In genomic region chr15:60121845-60122244, GRCh38 we compare ENCODE assay signal across 18 cellular contexts.
DNase-seq lines count a peak whose midpoint lies in the region; ATAC-seq, FAIRE-seq and TF ChIP-seq lines count a peak whose summit lies in the region.
"Had no signal": no experiment of that assay in that cellular context is flagged by ENCODE, and none has a peak within 500 bp of the region (broad histone marks: within the 10 kb centered on the region; RNA-seq: fewer than 3 reads in every experiment).

No MANE protein-coding gene starts in this region.

- no peak for TF ChIP-seq CTCF in H1 (IDR thresholded peaks at IDR 0.05; ENCODE audit: control extremely low read depth in 1 of 3, insufficient read depth in 1 of 3, low read depth in 1 of 3, low read length in 3 of 3)
- TF ChIP-seq CTCF in glutamatergic neuron (IDR thresholded peaks at IDR 0.05; ENCODE audit: partially characterized antibody, unreplicated experiment), result no peak

- no peaks in the 10 kb centered on the region for H4K20me1 ChIP-seq in H1 (replicated peaks in 1 of 2; ENCODE audit: control insufficient read depth in 1 of 2, insufficient read depth in 2 of 2, low read length in 2 of 2)
- H4K20me1 ChIP-seq: BLaER1 treated with 17β-estradiol and CSF1 and Interleukin-3, amounts not matched to agents 10 nM and 100 nM had no signal

- no peak overlapping the region for H3K23ac ChIP-seq in H1 (ENCODE audit: insufficient read length)

- 91% methylated on average over 4 of the region's 4 CpGs; no CpG with 5 or more reads in 1 of the 2 experiments for WGBS in H1 (ENCODE audit: extremely low coverage in 1 of 2, insufficient coverage in 1 of 2, insufficient read length in 1 of 2, insufficient replicate concordance in 2 of 2, low coverage in 1 of 2, low lambda C conversion rate in 2 of 2, missing lambda C conversion rate in 1 of 2), 2 experiments

- POLR2A ChIA-PET in H1 (lab: Charles Lee; ENCODE audit: partially characterized antibody), result no interaction called here

- no peak overlapping the region for H2AFZ ChIP-seq in H1 (ENCODE audit: low read length)
- H2AFZ ChIP-seq: hepatocyte had no signal

- 0 out of 2 replicates have a peak overlapping the region, but pooled peaks have one; percentile 22 for H2BK12ac ChIP-seq in H1 (ENCODE audit: low read depth, low read length)

- no peak overlapping the region for H3K56ac ChIP-seq in H1 (replicated peaks; ENCODE audit: insufficient read length, low read depth, low read length)

- no peak overlapping the region for H3K4me3 ChIP-seq in H1 (ENCODE audit: extremely low read depth in 1 of 4, insufficient read depth in 2 of 4, low read depth in 3 of 4, low read length in 4 of 4)
- H3K4me3 ChIP-seq: BLaER1 treated with 17β-estradiol and CSF1 and Interleukin-3, amounts not matched to agents 10 nM and 100 nM; hepatocyte; MG63; prostate gland; SJSA1 had no signal

- no peak overlapping the region for H2BK20ac ChIP-seq in H1 (ENCODE audit: low read length)

- H3K4me1 ChIP-seq in H1 (replicated peaks in 1 of 4; ENCODE audit: control insufficient read depth in 3 of 4, insufficient read depth in 4 of 4, low read length in 3 of 4), result peaks cover 6 to 34% (median 23%) of the 10 kb centered on the region in 4 experiments
- H3K4me1 ChIP-seq: prostate gland had no signal

- no peak overlapping the region; a peak in 1 of 4 replicates for H3K4me2 ChIP-seq in H1 (ENCODE audit: insufficient read depth in 1 of 2, low read depth in 2 of 2, low read length in 2 of 2)
- H3K4me2 ChIP-seq: BLaER1 treated with 17β-estradiol and CSF1 and Interleukin-3, amounts not matched to agents 10 nM and 100 nM; hepatocyte had no signal

- no peaks in the 10 kb centered on the region for H3K36me3 ChIP-seq in H1 (ENCODE audit: control insufficient read depth in 2 of 4, insufficient read depth in 4 of 4, low read length in 3 of 4)
- H3K36me3 ChIP-seq: BLaER1 treated with 17β-estradiol and CSF1 and Interleukin-3, amounts not matched to agents 10 nM and 100 nM; MG63; prostate gland; SJSA1 had no signal

- no peak overlapping the region for H3K9ac ChIP-seq in H1 (replicated peaks in 1 of 4; ENCODE audit: extremely low read depth in 1 of 4, low read depth in 3 of 4, low read length in 3 of 4)
- H3K9ac ChIP-seq: BLaER1 treated with 17β-estradiol and CSF1 and Interleukin-3, amounts not matched to agents 10 nM and 100 nM had no signal

- DNase-seq in GM12892 (ENCODE audit: insufficient read length) (no peak), H1 (ENCODE audit: low read depth in 1 of 2, low spot score in 2 of 2) (no peak), NCI-H226 (no peak), glutamatergic neuron (no peak), urothelium cell line (ENCODE audit: low spot score) (no peak)
- DNase-seq: DMS79 treated with DMSO at 0.1 percent for 48 hours; MG63; naive thymus-derived CD4-positive, alpha-beta T cell; NK-92 treated with Interleukin-12 subunit alpha and Interleukin-12 subunit beta, amount 100 ng/mL, for 24 hours had no signal

- no peak for TF ChIP-seq EP300 in H1 (IDR thresholded peaks at IDR 0.05; ENCODE audit: borderline replicate concordance in 1 of 2, low read depth in 2 of 2, low read length in 2 of 2)

- no peak for TF ChIP-seq RAD21 in H1 (IDR thresholded peaks at IDR 0.05 in 1 of 2, conservative IDR thresholded peaks at IDR 0.05 in 1 of 2; ENCODE audit: low read depth in 2 of 2, low read length in 2 of 2)

- no peak overlapping the region for H3K27ac ChIP-seq in H1 (ENCODE audit: low read depth, low read length)
- H3K27ac ChIP-seq: BLaER1 treated with 17β-estradiol and CSF1 and Interleukin-3, amounts not matched to agents 10 nM and 100 nM; hepatocyte; prostate gland; SJSA1 had no signal

- H4K91ac ChIP-seq in H1 (replicated peaks; ENCODE audit: insufficient read length, low read length), result no peak overlapping the region

- FAIRE-seq in GM12892 (lab: Jason Lieb, UNC) (peak; percentile 76), H1 (lab: Jason Lieb, UNC) (no peak), urothelium cell line (lab: Jason Lieb, UNC) (no peak)
- FAIRE-seq: astrocyte had no signal

- CTCF ChIA-PET in H1 (lab: Charles Lee; ENCODE audit: partially characterized antibody), result interaction anchor here (2.4 kb wide), 1 partner anchor 13 kb away, joined by 15 read pairs; no protein-coding TSS in a partner anchor

- no peak overlapping the region for H3K14ac ChIP-seq in H1 (ENCODE audit: insufficient read length)

- H4K8ac ChIP-seq in H1 (ENCODE audit: extremely low read depth, insufficient read depth, low read length), result no peak overlapping the region

- no peak for TF ChIP-seq POLR2A in GM12892 (IDR thresholded peaks at IDR 0.05; ENCODE audit: low read depth, low read length)
- no peak for TF ChIP-seq POLR2A in H1 (IDR thresholded peaks at IDR 0.05; ENCODE audit: control extremely low read depth in 1 of 2, low read depth in 2 of 2, low read length in 2 of 2)

- peaks cover 6% of the 10 kb centered on the region; the same call in 1 of the 2 replicates for H3K23me2 ChIP-seq in H1 (ENCODE audit: low read depth, low read length)

- H3K4me1 Mint-ChIP-seq in glutamatergic neuron (ENCODE audit: low read depth, unreplicated experiment), result peaks cover 8% of the 10 kb centered on the region

- no peak overlapping the region for H2BK120ac ChIP-seq in H1 (replicated peaks; ENCODE audit: low read depth, low read length)

- H3K79me1 ChIP-seq in H1 (ENCODE audit: low read depth, low read length), result no peaks in the 10 kb centered on the region

- no peak overlapping the region for H2BK5ac ChIP-seq in H1 (ENCODE audit: low read depth, low read length)

- ATAC-seq in GM18909 (IDR thresholded peaks at IDR 0.05; ENCODE audit: poor library complexity, unreplicated experiment), result peak; percentile 65
- peak; percentile 70 for ATAC-seq in HG03025 (IDR thresholded peaks at IDR 0.05; ENCODE audit: low FRiP score, unreplicated experiment)
- ATAC-seq: HCT116; naive thymus-derived CD4-positive, alpha-beta T cell had no signal

- no peak overlapping the region for H4K5ac ChIP-seq in H1 (ENCODE audit: insufficient read length, low read depth, low read length)

- H3K4ac ChIP-seq in H1 (replicated peaks; ENCODE audit: insufficient read length, low read depth, low read length), result no peak overlapping the region

- no peaks in the 10 kb centered on the region for H3K9me3 ChIP-seq in H1 (ENCODE audit: insufficient read depth in 2 of 2, low read depth in 1 of 2, low read length in 1 of 2)
- H3K9me3 ChIP-seq: BLaER1 treated with 17β-estradiol and CSF1 and Interleukin-3, amounts not matched to agents 10 nM and 100 nM; MG63; prostate gland; SJSA1 had no signal

- no peaks in the 10 kb centered on the region for H3K79me2 ChIP-seq in H1 (ENCODE audit: control insufficient read depth in 1 of 2, insufficient read depth in 2 of 2, low read length in 2 of 2)
- H3K79me2 ChIP-seq: hepatocyte had no signal

- no peak overlapping the region; the same call in 1 of the 2 replicates for H2AK5ac ChIP-seq in H1 (ENCODE audit: low read depth, low read length)

- H3K9me3 Mint-ChIP-seq in glutamatergic neuron (ENCODE audit: unreplicated experiment), result no peaks in the 10 kb centered on the region
- H3K9me3 Mint-ChIP-seq: dendritic cell treated with granulocyte-macrophage colony-stimulating factor and Interleukin-4, amounts not matched to agents 40 ng/mL and 50 ng/mL, for 4 days; naive thymus-derived CD4-positive, alpha-beta T cell had no signal

- no peak overlapping the region for H2BK15ac ChIP-seq in H1 (ENCODE audit: low read length)

- H3K36me3 Mint-ChIP-seq in glutamatergic neuron (ENCODE audit: unreplicated experiment), result no peaks in the 10 kb centered on the region
- H3K36me3 Mint-ChIP-seq: naive thymus-derived CD4-positive, alpha-beta T cell had no signal

- H3K27ac Mint-ChIP-seq in glutamatergic neuron (ENCODE audit: unreplicated experiment), result no peak overlapping the region
- H3K27ac Mint-ChIP-seq: dendritic cell treated with granulocyte-macrophage colony-stimulating factor and Interleukin-4, amounts not matched to agents 40 ng/mL and 50 ng/mL, for 4 days; naive thymus-derived CD4-positive, alpha-beta T cell had no signal

- peaks cover 0 to 2% (median 0%) of the 10 kb centered on the region in 4 experiments; a peak in 3 of 7 replicates for H3K27me3 ChIP-seq in H1 (replicated peaks in 1 of 4; ENCODE audit: control insufficient read depth in 3 of 4, extremely low read depth in 1 of 4, insufficient read depth in 3 of 4, low read length in 3 of 4)
- H3K27me3 ChIP-seq: BLaER1 treated with 17β-estradiol and CSF1 and Interleukin-3, amounts not matched to agents 10 nM and 100 nM; MG63; SJSA1 had no signal

- 0 out of 2 replicates have a peak overlapping the region, but pooled peaks have one; percentile 4 for H3K18ac ChIP-seq in H1 (ENCODE audit: extremely low read depth, low read length)

- H3K4me3 Mint-ChIP-seq in glutamatergic neuron (ENCODE audit: unreplicated experiment), result no peak overlapping the region
- H3K4me3 Mint-ChIP-seq: dendritic cell treated with granulocyte-macrophage colony-stimulating factor and Interleukin-4, amounts not matched to agents 40 ng/mL and 50 ng/mL, for 4 days; naive thymus-derived CD4-positive, alpha-beta T cell had no signal

- H3K27me3 Mint-ChIP-seq in glutamatergic neuron (ENCODE audit: unreplicated experiment), result peaks cover 1% of the 10 kb centered on the region

TF ChIP-seq in H1, 55 proteins besides CTCF, POLR2A, EP300 and RAD21:
- TF ChIP-seq RFX5 (IDR thresholded peaks at IDR 0.05; ENCODE audit: borderline replicate concordance, low read depth, low read length) (no peak), ASH2L (IDR thresholded peaks at IDR 0.05; ENCODE audit: low read length) (no peak), SP4 (IDR thresholded peaks at IDR 0.05; ENCODE audit: low read length) (no peak), CBX8 (IDR thresholded peaks at IDR 0.05; ENCODE audit: borderline replicate concordance, low read depth, low read length) (no peak), GABPA (IDR thresholded peaks at IDR 0.05; ENCODE audit: borderline replicate concordance, insufficient read depth, low read length) (no peak), JUND (IDR thresholded peaks at IDR 0.05; ENCODE audit: low read length) (no peak), NANOG (IDR thresholded peaks at IDR 0.05; ENCODE audit: insufficient read depth, low read depth, low read length, poor library complexity, severe bottlenecking) (no peak), EZH2 (IDR thresholded peaks at IDR 0.05; ENCODE audit: low read depth, low read length, severe bottlenecking) (no peak), CHD1 (IDR thresholded peaks at IDR 0.05; ENCODE audit: low read depth, low read length) (no peak), PHF8 (conservative IDR thresholded peaks at IDR 0.05; ENCODE audit: low read depth, low read length) (no peak), BACH1 (IDR thresholded peaks at IDR 0.05; ENCODE audit: low read length) (no peak), CTBP2 (IDR thresholded peaks at IDR 0.05; ENCODE audit: borderline replicate concordance, insufficient read depth, insufficient read length, low read length) (no peak), HDAC2 (IDR thresholded peaks at IDR 0.05; ENCODE audit: borderline replicate concordance in 1 of 2, low read depth in 2 of 2, low read length in 2 of 2) (no peak), TAF7 (optimal IDR thresholded peaks at IDR 0.05; ENCODE audit: borderline replicate concordance, low read depth, low read length) (no peak)
TF ChIP-seq in H1: peak in this region for 0.
